24 cellular contexts compared by ENCODE assay signal in genomic region chr1:54839824-54840223, GRCh38. TPM values are rescaled to one million over a fixed set of nuclear protein-coding genes. Genes with fewer than 3 reads are reported as not detected.
"Had no signal": no experiment of that assay in that cellular context is flagged by ENCODE, and none has a peak within 500 bp of the region (broad histone marks: within the 10 kb centered on the region; RNA-seq: fewer than 3 reads in every experiment).

No MANE protein-coding gene starts in this region.

- H3K27ac ChIP-seq: colonic mucosa, gastroesophageal sphincter, neutrophil, psoas muscle, spleen, tibial artery had no signal

- H3K4me3 Mint-ChIP-seq: immature natural killer cell; naive thymus-derived CD4-positive, alpha-beta T cell; nephron progenitor cell; stimulated activated naive B cell treated with anti-CD40 and anti-IgM and Interleukin-4, amounts not matched to agents 10 μg/mL and 1 μg/mL and 100 μg/mL, for 72 hours had no signal

- ATAC-seq: gastroesophageal sphincter; left cardiac atrium; naive thymus-derived CD4-positive, alpha-beta T cell; psoas muscle; sciatic nerve; stimulated activated naive B cell treated with anti-CD40 and anti-IgM and Interleukin-4, amounts not matched to agents 10 μg/mL and 1 μg/mL and 100 μg/mL, for 72 hours had no signal

- H3K9me3 ChIP-seq: colonic mucosa, gastroesophageal sphincter, neutrophil, psoas muscle, tibial artery had no signal

- H3K4me1 Mint-ChIP-seq: immature natural killer cell; naive thymus-derived CD4-positive, alpha-beta T cell; nephron progenitor cell; stimulated activated naive B cell treated with anti-CD40 and anti-IgM and Interleukin-4, amounts not matched to agents 10 μg/mL and 1 μg/mL and 100 μg/mL, for 72 hours had no signal

- FAIRE-seq: endothelial cell of umbilical vein, kidney had no signal

- H3K4me1 ChIP-seq: colonic mucosa, gastroesophageal sphincter, psoas muscle, spleen, tibial artery had no signal

- H3K9me3 Mint-ChIP-seq: immature natural killer cell; stimulated activated naive B cell treated with anti-CD40 and anti-IgM and Interleukin-4, amounts not matched to agents 10 μg/mL and 1 μg/mL and 100 μg/mL, for 72 hours had no signal

- H3K36me3 ChIP-seq: colonic mucosa, gastroesophageal sphincter, neutrophil, spleen, tibial artery had no signal

- H3K27ac Mint-ChIP-seq: naive thymus-derived CD4-positive, alpha-beta T cell; nephron progenitor cell; stimulated activated naive B cell treated with anti-CD40 and anti-IgM and Interleukin-4, amounts not matched to agents 10 μg/mL and 1 μg/mL and 100 μg/mL, for 72 hours had no signal

- H3K4me3 ChIP-seq: colonic mucosa, gastroesophageal sphincter, psoas muscle, spleen, tibial artery had no signal

- H3K27me3 ChIP-seq: colonic mucosa, gastroesophageal sphincter, neutrophil, spleen had no signal

- DNase-seq: colonic mucosa; dermis blood vessel endothelial cell; immature natural killer cell; kidney; left cardiac atrium; naive thymus-derived CD4-positive, alpha-beta T cell; nephron progenitor cell; psoas muscle; retina; spleen; stimulated activated CD4-positive, alpha-beta T cell treated with anti-CD3 and anti-CD28 coated beads, Interleukin-15, amount 100 ng/mL, for 24 hours; stimulated activated CD4-positive, alpha-beta T cell treated with anti-CD3 and anti-CD28 coated beads, Interleukin-1b, Interleukin-23, amount 100 ng/mL, for 48 hours; stimulated activated CD4-positive, alpha-beta T cell treated with anti-CD3 and anti-CD28 coated beads, Interleukin-4, amount 100 ng/mL, for 4 hours; stimulated activated naive B cell treated with anti-CD40 and anti-IgM and Interleukin-4, amounts not matched to agents 10 μg/mL and 1 μg/mL and 100 μg/mL, for 72 hours had no signal

RNA-seq across cellular contexts. Expression of gene TTC22, which starts 38.7 kb away (rescaled TPM):
- total RNA-seq: endothelial cell of umbilical vein, fibroblast of villous mesenchyme, lung microvascular endothelial cell, mesenteric fat pad, osteoblast, skeletal muscle tissue had no signal
- polyA plus RNA-seq: endothelial cell of umbilical vein had no signal
